In genomic region chr17:81929253-81930141, GRCh38 we compare ENCODE assay signal across 1 cellular context.
TF ChIP-seq lines count a peak whose summit lies in the region.

No MANE protein-coding gene starts in this region.

TF ChIP-seq in HCT116, 20 proteins besides CTCF, POLR2A, EP300 and RAD21:
- TF ChIP-seq ATF3 (IDR thresholded peaks at IDR 0.05) (no peak), POLR2AphosphoS5 (IDR thresholded peaks at IDR 0.05; ENCODE audit: low read depth, low read length) (peak; percentile 13; the same call in 1 of the 2 replicates), EGR1 (IDR thresholded peaks at IDR 0.05; ENCODE audit: low read depth) (no peak), REST (IDR thresholded peaks at IDR 0.05; ENCODE audit: low read depth) (no peak)
